ENCODE assay signal across 13 cellular contexts in the genomic region with DNA sequence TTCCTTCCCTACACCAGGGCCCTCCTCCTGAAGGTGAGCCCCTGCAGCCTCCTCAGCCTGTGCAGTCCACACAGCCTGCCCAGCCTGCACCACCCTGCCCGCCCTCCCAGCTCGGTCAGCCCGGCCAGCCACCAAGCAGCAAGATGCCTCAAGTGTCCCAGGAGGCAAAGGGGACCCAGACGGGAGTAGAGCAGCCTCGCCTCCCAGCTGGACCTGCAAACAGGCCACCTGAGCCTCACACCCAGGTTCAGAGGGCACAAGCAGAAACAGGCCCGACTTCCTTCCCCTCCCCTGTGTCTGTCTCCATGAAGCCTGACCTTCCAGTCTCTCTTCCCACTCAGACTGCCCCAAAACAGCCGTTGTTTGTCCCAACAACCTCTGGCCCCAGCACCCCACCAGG. TPM values are rescaled to one million over a fixed set of nuclear protein-coding genes. Genes with fewer than 3 reads are reported as not detected.
DNase-seq lines count a peak whose midpoint lies in the region; ATAC-seq and TF ChIP-seq lines count a peak whose summit lies in the region.
"Had no signal": no experiment of that assay in that cellular context is flagged by ENCODE, and none has a peak within 500 bp of the region (broad histone marks: within the 10 kb centered on the region; RNA-seq: fewer than 3 reads in every experiment).

No MANE protein-coding gene starts in this region.

- H3K27me3 ChIP-seq in brain microvascular endothelial cell (replicated peaks) = no peaks in the 10 kb centered on the region
- no peaks in the 10 kb centered on the region for H3K27me3 ChIP-seq in naive thymus-derived CD4-positive, alpha-beta T cell (ENCODE audit: control insufficient read depth in 2 of 2, insufficient read depth in 2 of 2, low read length in 2 of 2)
- H3K27me3 ChIP-seq: pancreas had no signal

- H3K4me3 Mint-ChIP-seq in HFFc6 = no peak overlapping the region
- H3K4me3 Mint-ChIP-seq in naive thymus-derived CD4-positive, alpha-beta T cell = no peak overlapping the region

- H3K36me3 Mint-ChIP-seq in HFFc6 (ENCODE audit: low read depth) = peaks cover 47% of the 10 kb centered on the region
- H3K36me3 Mint-ChIP-seq in naive thymus-derived CD4-positive, alpha-beta T cell = peaks cover 0 to 61% (median 19%) of the 10 kb centered on the region in 5 donors

- CTCF ChIA-PET in naive thymus-derived CD4-positive, alpha-beta T cell (lab: Charles Lee) = interaction anchor here (0.8 kb wide), 1 partner anchor 122 kb away, joined by 3 read pairs; no protein-coding TSS in a partner anchor

- peak overlapping the region; percentile 87 for H3K27ac Mint-ChIP-seq in HFFc6
- H3K27ac Mint-ChIP-seq in naive thymus-derived CD4-positive, alpha-beta T cell = peak overlapping the region in 7 of 9 donors; percentile 22 to 84 (median 71)

- ATAC-seq in naive thymus-derived CD4-positive, alpha-beta T cell = no peak
- ATAC-seq in GM19467 (IDR thresholded peaks at IDR 0.05; ENCODE audit: unreplicated experiment) (no peak), GM21529 (IDR thresholded peaks at IDR 0.05; ENCODE audit: unreplicated experiment) (no peak)
- ATAC-seq: pancreas had no signal

- in situ Hi-C loops in brain microvascular endothelial cell (cut with HindIII; ENCODE audit: low pct_ligation_motif_present, low sequenced_read_pairs) = no loop called here

- H3K27me3 Mint-ChIP-seq in HFFc6 (ENCODE audit: insufficient read depth) = peaks cover 16% of the 10 kb centered on the region
- H3K27me3 Mint-ChIP-seq in naive thymus-derived CD4-positive, alpha-beta T cell = no peaks in the 10 kb centered on the region

- peak overlapping the region; percentile 67 for H3K27ac ChIP-seq in 22Rv1
- peak overlapping the region; percentile 8 for H3K27ac ChIP-seq in brain microvascular endothelial cell
- no peak overlapping the region for H3K27ac ChIP-seq in naive thymus-derived CD4-positive, alpha-beta T cell (ENCODE audit: low read depth, low read length)
- H3K27ac ChIP-seq: C4-2B, pancreas had no signal

- intact Hi-C loops in naive thymus-derived CD4-positive, alpha-beta T cell (cut with micrococcal nuclease) = no loop called here

- H3K4me1 Mint-ChIP-seq in HFFc6 (ENCODE audit: low read depth) = peaks cover 32% of the 10 kb centered on the region
- H3K4me1 Mint-ChIP-seq in naive thymus-derived CD4-positive, alpha-beta T cell = peaks cover 0 to 10% (median 0%) of the 10 kb centered on the region in 7 donors

- no peaks in the 10 kb centered on the region for H3K9me3 ChIP-seq in naive thymus-derived CD4-positive, alpha-beta T cell (ENCODE audit: control insufficient read depth in 2 of 3, low read length in 3 of 3)
- H3K9me3 ChIP-seq: pancreas had no signal

- no peak overlapping the region for H3K4me3 ChIP-seq in brain microvascular endothelial cell (ENCODE audit: low read depth, low read length)
- no peak overlapping the region for H3K4me3 ChIP-seq in naive thymus-derived CD4-positive, alpha-beta T cell (ENCODE audit: low read length)
- H3K4me3 ChIP-seq: coronary artery, pancreas had no signal

- no peaks in the 10 kb centered on the region for H3K4me1 ChIP-seq in naive thymus-derived CD4-positive, alpha-beta T cell (ENCODE audit: control insufficient read depth in 2 of 2, insufficient read depth in 2 of 2, low read length in 2 of 2)

- no peaks in the 10 kb centered on the region for H3K9me3 Mint-ChIP-seq in HFFc6
- H3K9me3 Mint-ChIP-seq in naive thymus-derived CD4-positive, alpha-beta T cell = peaks cover 0 to 2% (median 0%) of the 10 kb centered on the region in 11 donors

- no peak for TF ChIP-seq CTCF in 22Rv1 (IDR thresholded peaks at IDR 0.05)
- no peak for TF ChIP-seq CTCF in HFFc6 (IDR thresholded peaks at IDR 0.05)
- no peak for TF ChIP-seq CTCF in brain microvascular endothelial cell (IDR thresholded peaks at IDR 0.05; ENCODE audit: low read depth, low read length, missing control alignments)

- DNase-seq in HFFc6 = no peak
- no peak for DNase-seq in brain microvascular endothelial cell
- DNase-seq in naive thymus-derived CD4-positive, alpha-beta T cell = no peak
- no peak for DNase-seq in GOT3 (lab: John Stamatoyannopoulos, UW)
- no peak for DNase-seq in mucosa of gallbladder (ENCODE audit: low spot score)
- DNase-seq: activated CD4-positive, alpha-beta T cell treated with anti-CD3 and anti-CD28 coated beads, Interleukin-2, amount 50 U/mL, for 48 hours; Right ventricle myocardium superior had no signal

- peaks cover 69% of the 10 kb centered on the region for H3K36me3 ChIP-seq in brain microvascular endothelial cell (replicated peaks)
- peaks cover 0 to 97% (median 25%) of the 10 kb centered on the region in 3 experiments for H3K36me3 ChIP-seq in naive thymus-derived CD4-positive, alpha-beta T cell (ENCODE audit: control insufficient read depth in 2 of 3, insufficient read depth in 3 of 3, low read length in 3 of 3)

- POLR2A ChIA-PET in naive thymus-derived CD4-positive, alpha-beta T cell (lab: Charles Lee) = no interaction called here

RNA-seq across cellular contexts. Expression of gene ZBTB17, which starts 38.8 kb away (rescaled TPM):
- 10 to 100 TPM; 22.5 to 25.4 (median 24.1) TPM for total RNA-seq in HFFc6 (2021; fragmentation: NEBNext Ultra II Directional; extraction: Animal tissue kit (Norgen Biotek cat#: 25700))
- 10 to 100 TPM; 47.3 to 85.1 (median 65.0) TPM for total RNA-seq in naive thymus-derived CD4-positive, alpha-beta T cell
- 10 to 100 TPM; 11.2 to 33.7 TPM for polyA plus RNA-seq in naive thymus-derived CD4-positive, alpha-beta T cell
- total RNA-seq in mucosa of gallbladder = 41.3 TPM
